ENCODE assay signal across 1 cellular context in the genomic region with DNA sequence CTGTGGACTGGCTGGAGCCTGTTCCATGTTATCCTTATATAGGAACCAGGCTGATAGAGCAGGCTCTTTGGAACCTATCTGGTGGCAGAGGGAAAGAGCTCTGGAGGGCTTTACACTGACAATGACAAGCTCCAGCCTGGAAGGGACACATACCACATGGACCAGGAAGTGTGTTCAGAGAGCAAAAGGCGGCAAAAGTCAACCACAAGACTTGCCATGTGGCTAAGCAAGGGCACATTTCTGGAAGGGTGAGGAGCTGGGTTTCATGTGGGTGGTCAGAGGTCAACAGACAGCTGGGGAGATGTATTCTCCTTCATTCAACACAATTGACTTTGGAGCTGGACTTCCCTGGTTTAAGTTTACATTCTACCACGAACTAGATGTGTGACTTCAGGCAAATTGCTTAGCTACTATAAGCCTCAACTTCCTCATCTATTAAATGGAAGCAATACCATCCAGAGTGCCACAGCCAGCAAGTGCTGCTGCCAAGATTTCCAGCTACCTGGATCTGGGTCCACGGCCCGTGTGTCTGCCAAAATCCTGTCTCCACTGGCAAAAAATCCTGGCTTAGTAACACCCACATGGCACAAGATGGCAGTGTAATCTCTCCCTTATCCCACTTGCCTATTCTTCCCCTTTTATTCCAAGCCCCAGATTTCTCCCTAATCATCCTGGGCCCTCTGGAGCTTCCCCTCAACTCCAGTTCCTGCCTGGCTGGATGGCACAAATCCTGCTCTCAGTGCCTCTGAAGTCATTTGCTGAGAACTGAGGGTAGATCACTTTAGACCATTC.
TF ChIP-seq lines count a peak whose summit lies in the region.

No MANE protein-coding gene starts in this region.

TF ChIP-seq in Ishikawa, 13 proteins besides CTCF, POLR2A, EP300 and RAD21:
- TF ChIP-seq, protein P1, sequence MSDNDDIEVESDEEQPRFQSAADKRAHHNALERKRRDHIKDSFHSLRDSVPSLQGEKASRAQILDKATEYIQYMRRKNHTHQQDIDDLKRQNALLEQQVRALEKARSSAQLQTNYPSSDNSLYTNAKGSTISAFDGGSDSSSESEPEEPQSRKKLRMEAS (IDR thresholded peaks at IDR 0.05) = no peak
- TF ChIP-seq, protein P2, sequence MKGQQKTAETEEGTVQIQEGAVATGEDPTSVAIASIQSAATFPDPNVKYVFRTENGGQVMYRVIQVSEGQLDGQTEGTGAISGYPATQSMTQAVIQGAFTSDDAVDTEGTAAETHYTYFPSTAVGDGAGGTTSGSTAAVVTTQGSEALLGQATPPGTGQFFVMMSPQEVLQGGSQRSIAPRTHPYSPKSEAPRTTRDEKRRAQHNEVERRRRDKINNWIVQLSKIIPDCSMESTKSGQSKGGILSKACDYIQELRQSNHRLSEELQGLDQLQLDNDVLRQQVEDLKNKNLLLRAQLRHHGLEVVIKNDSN (IDR thresholded peaks at IDR 0.05) = no peak
- TF ChIP-seq ZBTB7A (IDR thresholded peaks at IDR 0.05; ENCODE audit: low read depth) (no peak), TCF12 (IDR thresholded peaks at IDR 0.05; ENCODE audit: low read depth) (no peak), YY1 (IDR thresholded peaks at IDR 0.05; ENCODE audit: low read depth) (no peak), TEAD4 (IDR thresholded peaks at IDR 0.05) (no peak), EGR1 (IDR thresholded peaks at IDR 0.05) (no peak), FOXM1 (IDR thresholded peaks at IDR 0.05; ENCODE audit: borderline replicate concordance, low read depth) (no peak), CREB1 (IDR thresholded peaks at IDR 0.05; ENCODE audit: low read depth) (no peak), TAF1 (IDR thresholded peaks at IDR 0.05; ENCODE audit: low read depth) (no peak), NFIC (IDR thresholded peaks at IDR 0.05) (no peak), CEBPB (IDR thresholded peaks at IDR 0.05) (no peak)
- TF ChIP-seq, protein P3, sequence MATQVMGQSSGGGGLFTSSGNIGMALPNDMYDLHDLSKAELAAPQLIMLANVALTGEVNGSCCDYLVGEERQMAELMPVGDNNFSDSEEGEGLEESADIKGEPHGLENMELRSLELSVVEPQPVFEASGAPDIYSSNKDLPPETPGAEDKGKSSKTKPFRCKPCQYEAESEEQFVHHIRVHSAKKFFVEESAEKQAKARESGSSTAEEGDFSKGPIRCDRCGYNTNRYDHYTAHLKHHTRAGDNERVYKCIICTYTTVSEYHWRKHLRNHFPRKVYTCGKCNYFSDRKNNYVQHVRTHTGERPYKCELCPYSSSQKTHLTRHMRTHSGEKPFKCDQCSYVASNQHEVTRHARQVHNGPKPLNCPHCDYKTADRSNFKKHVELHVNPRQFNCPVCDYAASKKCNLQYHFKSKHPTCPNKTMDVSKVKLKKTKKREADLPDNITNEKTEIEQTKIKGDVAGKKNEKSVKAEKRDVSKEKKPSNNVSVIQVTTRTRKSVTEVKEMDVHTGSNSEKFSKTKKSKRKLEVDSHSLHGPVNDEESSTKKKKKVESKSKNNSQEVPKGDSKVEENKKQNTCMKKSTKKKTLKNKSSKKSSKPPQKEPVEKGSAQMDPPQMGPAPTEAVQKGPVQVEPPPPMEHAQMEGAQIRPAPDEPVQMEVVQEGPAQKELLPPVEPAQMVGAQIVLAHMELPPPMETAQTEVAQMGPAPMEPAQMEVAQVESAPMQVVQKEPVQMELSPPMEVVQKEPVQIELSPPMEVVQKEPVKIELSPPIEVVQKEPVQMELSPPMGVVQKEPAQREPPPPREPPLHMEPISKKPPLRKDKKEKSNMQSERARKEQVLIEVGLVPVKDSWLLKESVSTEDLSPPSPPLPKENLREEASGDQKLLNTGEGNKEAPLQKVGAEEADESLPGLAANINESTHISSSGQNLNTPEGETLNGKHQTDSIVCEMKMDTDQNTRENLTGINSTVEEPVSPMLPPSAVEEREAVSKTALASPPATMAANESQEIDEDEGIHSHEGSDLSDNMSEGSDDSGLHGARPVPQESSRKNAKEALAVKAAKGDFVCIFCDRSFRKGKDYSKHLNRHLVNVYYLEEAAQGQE (IDR thresholded peaks at IDR 0.05; ENCODE audit: low read depth) = no peak
